Comparison of ENCODE assay signal across 22 cellular contexts in the genomic region with DNA sequence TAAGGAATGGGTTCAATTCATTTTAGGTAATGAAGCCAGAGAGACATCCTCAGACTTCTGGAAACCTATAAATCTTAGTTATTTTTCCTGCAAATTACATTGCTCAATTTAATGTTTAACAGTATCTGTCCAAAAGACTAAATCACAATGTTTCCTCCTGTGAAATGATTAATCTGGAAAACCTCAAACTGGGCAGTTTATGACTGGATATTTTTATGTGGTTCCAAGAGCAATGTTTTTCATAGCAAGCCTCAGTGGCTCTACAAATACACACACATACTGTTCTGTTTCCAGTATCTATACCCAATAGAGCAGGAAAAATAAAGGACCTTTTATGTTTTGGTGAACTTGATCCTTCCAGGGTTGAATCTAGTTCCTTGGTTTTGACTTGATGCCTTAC. TPM values are rescaled to one million over a fixed set of nuclear protein-coding genes. Genes with fewer than 3 reads are reported as not detected.
DNase-seq lines count a peak whose midpoint lies in the region; ATAC-seq and TF ChIP-seq lines count a peak whose summit lies in the region.
"Had no signal": no experiment of that assay in that cellular context is flagged by ENCODE, and none has a peak within 500 bp of the region (broad histone marks: within the 10 kb centered on the region; RNA-seq: fewer than 3 reads in every experiment).

No MANE protein-coding gene starts in this region.

- TF ChIP-seq POLR2A in body of pancreas (IDR thresholded peaks at IDR 0.05) (no peak), adrenal gland (IDR thresholded peaks at IDR 0.05) (no peak)

- H3K9me3 ChIP-seq in body of pancreas (peaks cover 0 to 3% (median 0%) of the 10 kb centered on the region in 3 donors), adrenal gland (replicated peaks in 1 of 3) (no peaks in the 10 kb centered on the region)

- intact Hi-C loops in body of pancreas (cut with DNase I) (no loop called here), adrenal gland (cut with DNase I) (no loop called here)

- DNase-seq in EH (ENCODE audit: low read depth) = peak; percentile 57
- DNase-seq in body of pancreas = no peak
- DNase-seq in kidney glomerular epithelial cell (lab: John Stamatoyannopoulos, UW) = peak; percentile 96
- DNase-seq in activated gamma-delta T cell (lab: John Stamatoyannopoulos, UW) = no peak
- no peak for DNase-seq in adrenal gland
- DNase-seq in NCI-H1436 (lab: John Stamatoyannopoulos, UW) = no peak
- DNase-seq in NCI-H226 = no peak
- DNase-seq: activated CD4-positive, alpha-beta T cell treated with anti-CD3 and anti-CD28 coated beads for 1 hour; CD4-positive, alpha-beta memory T cell; DMS79 treated with DMSO at 0.1 percent for 48 hours; HFFc6; naive thymus-derived CD8-positive, alpha-beta T cell; NCI-H2029; RPMI8226; small intestine; stimulated activated CD4-positive, alpha-beta T cell treated with anti-CD3 and anti-CD28 coated beads, Interleukin-2, amount 100 ng/mL, for 48 hours; stimulated activated naive CD8-positive, alpha-beta T cell treated with anti-CD3 and anti-CD28 coated beads, Interleukin-15, amount 100 ng/mL, for 72 hours; SW 1271 had no signal

- no peaks in the 10 kb centered on the region for H3K27me3 ChIP-seq in body of pancreas
- H3K27me3 ChIP-seq in adrenal gland = no peaks in the 10 kb centered on the region
- H3K27me3 ChIP-seq: hepatocyte had no signal

- TF ChIP-seq CTCF in body of pancreas (IDR thresholded peaks at IDR 0.05) (no peak), adrenal gland (IDR thresholded peaks at IDR 0.05) (no peak)

- H3K4me1 ChIP-seq in body of pancreas = peaks cover 25% of the 10 kb centered on the region
- H3K4me1 ChIP-seq in adrenal gland (replicated peaks in 1 of 2) = peaks cover 0 to 6% of the 10 kb centered on the region in 2 donors

- peak; percentile 21 for ATAC-seq in body of pancreas
- ATAC-seq: esophagus mucosa; naive thymus-derived CD8-positive, alpha-beta T cell; stimulated activated naive CD8-positive, alpha-beta T cell treated with anti-CD3 and anti-CD28 coated beads, Interleukin-15, amount 100 ng/mL, for 72 hours had no signal

- H3K27ac ChIP-seq in body of pancreas (no peak overlapping the region), temporal lobe (ENCODE audit: low read depth, low read length) (peak overlapping the region; percentile 47), adrenal gland (no peak overlapping the region)
- H3K27ac ChIP-seq: hepatocyte, parathyroid adenoma had no signal

- no peak overlapping the region for H3K4me3 ChIP-seq in body of pancreas
- no peak overlapping the region for H3K4me3 ChIP-seq in adrenal gland
- H3K4me3 ChIP-seq: hepatocyte had no signal

- H3K36me3 ChIP-seq in body of pancreas (replicated peaks in 1 of 2; ENCODE audit: insufficient read depth in 1 of 2, low read depth in 2 of 2) = no peaks in the 10 kb centered on the region
- H3K36me3 ChIP-seq in adrenal gland (replicated peaks in 1 of 2) = no peaks in the 10 kb centered on the region

RNA-seq across cellular contexts. Expression of a gene that starts 9.2 kb away (rescaled TPM):
- total RNA-seq in body of pancreas (10 to 100 TPM; 34.6 to 37.6 TPM), temporal lobe (11.8 TPM), adrenal gland (10 to 100 TPM; 19.1 to 61.3 (median 36.1) TPM)
- polyA plus RNA-seq in adrenal gland = 10 to 100 TPM in 2 of 3 donors, 1 to 10 TPM in 1; 7.2 to 22.7 (median 15.3) TPM
- total RNA-seq: CD4-positive, alpha-beta memory T cell; naive thymus-derived CD8-positive, alpha-beta T cell had no signal

Comparison
In these comparisons a context has a peak if more than half of its experiments do, and no peak if none do; other contexts are left out.
1. DNase-seq: peak in EH (single experiment) and kidney glomerular epithelial cell (single experiment); none in body of pancreas (0 of 4), activated gamma-delta T cell (single experiment), adrenal gland (0 of 7), NCI-H1436 (single experiment) and NCI-H226 (single experiment).